In genomic region chr19:55248166-55248675, GRCh38 we compare ENCODE assay signal across 1 cellular context.
TF ChIP-seq lines count a peak whose summit lies in the region.

No MANE protein-coding gene starts in this region.

TF ChIP-seq in WTC11, 78 proteins besides CTCF, POLR2A, EP300 and RAD21 (continued from another document):
- TF ChIP-seq, protein P1, sequence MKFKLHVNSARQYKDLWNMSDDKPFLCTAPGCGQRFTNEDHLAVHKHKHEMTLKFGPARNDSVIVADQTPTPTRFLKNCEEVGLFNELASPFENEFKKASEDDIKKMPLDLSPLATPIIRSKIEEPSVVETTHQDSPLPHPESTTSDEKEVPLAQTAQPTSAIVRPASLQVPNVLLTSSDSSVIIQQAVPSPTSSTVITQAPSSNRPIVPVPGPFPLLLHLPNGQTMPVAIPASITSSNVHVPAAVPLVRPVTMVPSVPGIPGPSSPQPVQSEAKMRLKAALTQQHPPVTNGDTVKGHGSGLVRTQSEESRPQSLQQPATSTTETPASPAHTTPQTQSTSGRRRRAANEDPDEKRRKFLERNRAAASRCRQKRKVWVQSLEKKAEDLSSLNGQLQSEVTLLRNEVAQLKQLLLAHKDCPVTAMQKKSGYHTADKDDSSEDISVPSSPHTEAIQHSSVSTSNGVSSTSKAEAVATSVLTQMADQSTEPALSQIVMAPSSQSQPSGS (CRISPR knock-in tag; IDR thresholded peaks at IDR 0.05; ENCODE audit: borderline replicate concordance, low read depth), result no peak
- TF ChIP-seq NR2C2 (CRISPR knock-in tag; IDR thresholded peaks at IDR 0.05), result no peak
- TF ChIP-seq NFE2L1 (CRISPR knock-in tag; IDR thresholded peaks at IDR 0.05), result no peak
- TF ChIP-seq, protein P2, sequence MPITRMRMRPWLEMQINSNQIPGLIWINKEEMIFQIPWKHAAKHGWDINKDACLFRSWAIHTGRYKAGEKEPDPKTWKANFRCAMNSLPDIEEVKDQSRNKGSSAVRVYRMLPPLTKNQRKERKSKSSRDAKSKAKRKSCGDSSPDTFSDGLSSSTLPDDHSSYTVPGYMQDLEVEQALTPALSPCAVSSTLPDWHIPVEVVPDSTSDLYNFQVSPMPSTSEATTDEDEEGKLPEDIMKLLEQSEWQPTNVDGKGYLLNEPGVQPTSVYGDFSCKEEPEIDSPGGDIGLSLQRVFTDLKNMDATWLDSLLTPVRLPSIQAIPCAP (CRISPR knock-in tag; IDR thresholded peaks at IDR 0.05), result no peak
- TF ChIP-seq ZNF396 (CRISPR knock-in tag; IDR thresholded peaks at IDR 0.05; ENCODE audit: borderline replicate concordance), result no peak
- TF ChIP-seq USF2 (CRISPR knock-in tag; IDR thresholded peaks at IDR 0.05), result no peak
- no peak for TF ChIP-seq PRDM15 (CRISPR knock-in tag; IDR thresholded peaks at IDR 0.05)
- no peak for TF ChIP-seq TEAD4 (CRISPR knock-in tag; IDR thresholded peaks at IDR 0.05)
